Comparison of ENCODE assay signal across 36 cellular contexts in genomic region chr4:110683600-110683999, GRCh38.
"Had no signal": no experiment of that assay in that cellular context is flagged by ENCODE, and none has a peak within 500 bp of the region (broad histone marks: within the 10 kb centered on the region; RNA-seq: fewer than 3 reads in every experiment).

No MANE protein-coding gene starts in this region.

- H3K4me1 Mint-ChIP-seq: activated B cell treated with CpG ODN at 0.5 μM for 24 hours; activated CD4-positive, alpha-beta T cell treated with anti-CD3 and anti-CD28 coated beads, Interleukin-2, amount 10 ng/mL, durations not matched to agents 24 days and 14 days; activated naive CD8-positive, alpha-beta T cell treated with anti-CD3 and anti-CD28 coated beads for 36 hours; activated T-helper 17 cell treated with anti-CD3 and anti-CD28 coated beads, Interleukin-2, amount 50 U/mL, for 72 hours had no signal

- H3K4me1 ChIP-seq: adrenal gland, body of pancreas, breast epithelium had no signal

- FAIRE-seq: astrocyte, TTC549 had no signal

- H3K27me3 ChIP-seq: adrenal gland, body of pancreas, brain microvascular endothelial cell, breast epithelium had no signal

- H3K27ac ChIP-seq: adrenal gland, body of pancreas, brain microvascular endothelial cell, breast epithelium, VCaP had no signal

- H3K9me3 ChIP-seq: adrenal gland, body of pancreas, breast epithelium had no signal

- H3K27ac Mint-ChIP-seq: activated B cell treated with CpG ODN at 0.5 μM for 24 hours; activated CD4-positive, alpha-beta memory T cell treated with anti-CD3 and anti-CD28 coated beads for 36 hours; activated CD4-positive, alpha-beta T cell treated with anti-CD3 and anti-CD28 coated beads, Interleukin-2, amount 10 ng/mL, durations not matched to agents 24 days and 14 days; activated CD8-positive, alpha-beta T cell treated with anti-CD3 and anti-CD28 coated beads for 36 hours; activated naive CD4-positive, alpha-beta T cell treated with anti-CD3 and anti-CD28 coated beads for 36 hours; activated naive CD4-positive, alpha-beta T cell treated with anti-CD3 and anti-CD28 coated beads, Interleukin-2, amount 50 U/mL, for 72 hours; activated naive CD8-positive, alpha-beta T cell treated with anti-CD3 and anti-CD28 coated beads for 36 hours; activated T-cell treated with anti-CD3 and anti-CD28 coated beads, Interleukin-2, amount 50 U/mL, for 72 hours; activated T-helper 1 cell treated with anti-CD3 and anti-CD28 coated beads, Interleukin-12 subunit alpha, Interleukin-12 subunit beta, Interleukin-2, Interleukin-4 antibody, amounts not matched to agents 30 ng/mL and 10 ng/mL and 1 ng/mL, durations not matched to agents 14 hours and 24 hours and 36 hours; activated T-helper 17 cell treated with anti-CD3 and anti-CD28 coated beads, Interleukin-2, amount 50 U/mL, for 72 hours; T-helper 1 cell treated with Interleukin-12 subunit alpha and Interleukin-12 subunit beta and Interleukin-4 antibody, amounts not matched to agents 30 μg/mL and 1 μg/mL, for 36 hours; T-helper 2 cell treated with Interferon-gamma antibody and Interleukin-4, amounts not matched to agents 5 μg/mL and 100 μg/mL, for 36 hours had no signal

- H3K27me3 Mint-ChIP-seq: activated CD4-positive, alpha-beta memory T cell treated with anti-CD3 and anti-CD28 coated beads for 36 hours had no signal

- H3K4me3 ChIP-seq: adrenal gland, body of pancreas, breast epithelium had no signal

- ATAC-seq: activated CD8-positive, alpha-beta T cell treated with anti-CD3 and anti-CD28 coated beads for 36 hours; activated naive CD4-positive, alpha-beta T cell treated with anti-CD3 and anti-CD28 coated beads, Interleukin-2, amount 50 U/mL, for 72 hours; activated T-cell treated with anti-CD3 and anti-CD28 coated beads, Interleukin-2, amount 50 U/mL, for 4 hours; activated T-cell treated with anti-CD3 and anti-CD28 coated beads, Interleukin-2, amount 50 U/mL, for 72 hours; activated T-helper 17 cell treated with anti-CD3 and anti-CD28 coated beads, Interleukin-2, amount 50 U/mL, for 72 hours; body of pancreas had no signal

- H3K9me3 Mint-ChIP-seq: activated B cell treated with CpG ODN at 0.5 μM for 24 hours; activated CD4-positive, alpha-beta memory T cell treated with anti-CD3 and anti-CD28 coated beads for 36 hours; activated CD4-positive, alpha-beta T cell treated with anti-CD3 and anti-CD28 coated beads, Interleukin-2, amount 10 ng/mL, durations not matched to agents 24 days and 14 days; activated CD8-positive, alpha-beta T cell treated with anti-CD3 and anti-CD28 coated beads for 36 hours; activated naive CD4-positive, alpha-beta T cell treated with anti-CD3 and anti-CD28 coated beads for 36 hours; activated naive CD4-positive, alpha-beta T cell treated with anti-CD3 and anti-CD28 coated beads, Interleukin-2, amount 50 U/mL, for 72 hours; activated T-cell treated with anti-CD3 and anti-CD28 coated beads, Interleukin-2, amount 50 U/mL, for 4 hours; activated T-helper 1 cell treated with anti-CD3 and anti-CD28 coated beads, Interleukin-12 subunit alpha, Interleukin-12 subunit beta, Interleukin-2, Interleukin-4 antibody, amounts not matched to agents 30 ng/mL and 10 ng/mL and 1 ng/mL, durations not matched to agents 14 hours and 24 hours and 36 hours; activated T-helper 17 cell treated with anti-CD3 and anti-CD28 coated beads, Interleukin-2, amount 50 U/mL, for 72 hours; T-helper 1 cell treated with Interleukin-12 subunit alpha and Interleukin-12 subunit beta and Interleukin-4 antibody, amounts not matched to agents 30 μg/mL and 1 μg/mL, for 36 hours; T-helper 2 cell treated with Interferon-gamma antibody and Interleukin-4, amounts not matched to agents 5 μg/mL and 100 μg/mL, for 36 hours had no signal

- H3K4me3 Mint-ChIP-seq: activated B cell treated with CpG ODN at 0.5 μM for 24 hours; activated CD4-positive, alpha-beta memory T cell treated with anti-CD3 and anti-CD28 coated beads for 36 hours; activated CD4-positive, alpha-beta T cell treated with anti-CD3 and anti-CD28 coated beads, Interleukin-2, amount 10 ng/mL, durations not matched to agents 24 days and 14 days; activated CD8-positive, alpha-beta T cell treated with anti-CD3 and anti-CD28 coated beads for 36 hours; activated naive CD4-positive, alpha-beta T cell treated with anti-CD3 and anti-CD28 coated beads for 36 hours; activated naive CD8-positive, alpha-beta T cell treated with anti-CD3 and anti-CD28 coated beads for 36 hours; activated T-cell treated with anti-CD3 and anti-CD28 coated beads, Interleukin-2, amount 50 U/mL, for 4 hours; activated T-cell treated with anti-CD3 and anti-CD28 coated beads, Interleukin-2, amount 50 U/mL, for 72 hours; activated T-helper 1 cell treated with anti-CD3 and anti-CD28 coated beads, Interleukin-12 subunit alpha, Interleukin-12 subunit beta, Interleukin-2, Interleukin-4 antibody, amounts not matched to agents 30 ng/mL and 10 ng/mL and 1 ng/mL, durations not matched to agents 14 hours and 24 hours and 36 hours; activated T-helper 17 cell treated with anti-CD3 and anti-CD28 coated beads, Interleukin-2, amount 50 U/mL, for 72 hours; T-helper 1 cell treated with Interleukin-12 subunit alpha and Interleukin-12 subunit beta and Interleukin-4 antibody, amounts not matched to agents 30 μg/mL and 1 μg/mL, for 36 hours; T-helper 2 cell treated with Interferon-gamma antibody and Interleukin-4, amounts not matched to agents 5 μg/mL and 100 μg/mL, for 36 hours had no signal

- H3K36me3 Mint-ChIP-seq: activated CD4-positive, alpha-beta memory T cell treated with anti-CD3 and anti-CD28 coated beads for 36 hours; activated naive CD4-positive, alpha-beta T cell treated with anti-CD3 and anti-CD28 coated beads, Interleukin-2, amount 50 U/mL, for 72 hours; activated naive CD8-positive, alpha-beta T cell treated with anti-CD3 and anti-CD28 coated beads for 36 hours had no signal

- H3K36me3 ChIP-seq: adrenal gland, brain microvascular endothelial cell, breast epithelium had no signal

- DNase-seq: activated B cell treated with CpG ODN at 0.5 μM for 24 hours; activated CD4-positive, alpha-beta memory T cell treated with anti-CD3 and anti-CD28 coated beads for 36 hours; activated CD4-positive, alpha-beta T cell treated with anti-CD3 and anti-CD28 coated beads for 4 hours; activated CD4-positive, alpha-beta T cell treated with anti-CD3 and anti-CD28 coated beads, Interleukin-2, amount 10 ng/mL, durations not matched to agents 24 days and 14 days; activated CD4-positive, alpha-beta T cell treated with anti-CD3 and anti-CD28 coated beads, Interleukin-2, amount 50 U/mL, for 1 hour; activated CD4-positive, alpha-beta T cell treated with anti-CD3 and anti-CD28 coated beads, Interleukin-2, amount 50 U/mL, for 4 hours; activated CD4-positive, CD25-positive, alpha-beta regulatory T cell treated with anti-CD3 and anti-CD28 coated beads, Interleukin-2, amount 50 U/mL, for 72 hours; activated CD8-positive, alpha-beta memory T cell treated with anti-CD3 and anti-CD28 coated beads, Interleukin-2, amount 50 U/mL, for 4 hours; activated CD8-positive, alpha-beta T cell treated with anti-CD3 and anti-CD28 coated beads for 36 hours; activated effector memory CD4-positive, alpha-beta T cell treated with anti-CD3 and anti-CD28 coated beads, Interleukin-2, amount 50 U/mL, for 16 hours; activated gamma-delta T cell treated with Interleukin-2 at 50 U/mL for 16 hours; activated naive CD4-positive, alpha-beta T cell; activated naive CD4-positive, alpha-beta T cell treated with anti-CD3 and anti-CD28 coated beads for 36 hours; activated naive CD4-positive, alpha-beta T cell treated with anti-CD3 and anti-CD28 coated beads, Interleukin-2, amount 50 U/mL, for 16 hours; activated naive CD8-positive, alpha-beta T cell treated with anti-CD3 and anti-CD28 coated beads for 36 hours; activated T-cell treated with anti-CD3 and anti-CD28 coated beads for 4 hours; activated T-cell treated with anti-CD3 and anti-CD28 coated beads, Interleukin-2, amount 50 U/mL, for 1 hour; activated T-cell treated with anti-CD3 and anti-CD28 coated beads, Interleukin-2, amount 50 U/mL, for 4 hours; activated T-cell treated with anti-CD3 and anti-CD28 coated beads, Interleukin-2, amount 50 U/mL, for 72 hours; adrenal gland; amniotic stem cell; aorta; body of pancreas; brain microvascular endothelial cell; central memory CD4-positive, alpha-beta T cell; T-helper 2 cell; T-helper 9 cell had no signal
